Comparison of ENCODE assay signal across 29 cellular contexts in genomic region chr7:30379741-30380140, GRCh38.
"Had no signal": no experiment of that assay in that cellular context is flagged by ENCODE, and none has a peak within 500 bp of the region (broad histone marks: within the 10 kb centered on the region; RNA-seq: fewer than 3 reads in every experiment).

No MANE protein-coding gene starts in this region.

- H3K4me3 ChIP-seq: stomach, suprapubic skin, testis, thoracic aorta, thyroid gland, tibial artery, tibial nerve, transverse colon, upper lobe of left lung, upper lobe of right lung, uterus, vagina had no signal

- H3K27ac Mint-ChIP-seq: stimulated activated effector memory CD8-positive, alpha-beta T cell treated with anti-CD3 and anti-CD28 coated beads, Interleukin-12 subunit alpha, Interleukin-12 subunit beta, amount 100 ng/mL, for 72 hours; stimulated activated memory B cell treated with anti-CD40 and anti-IgM and Interleukin-4, amounts not matched to agents 10 μg/mL and 1 μg/mL and 100 μg/mL, for 72 hours; stimulated activated naive B cell treated with anti-CD40 and anti-IgM and Interleukin-4, amounts not matched to agents 10 μg/mL and 1 μg/mL and 100 μg/mL, for 72 hours; stimulated activated naive CD8-positive, alpha-beta T cell treated with anti-CD3 and anti-CD28 coated beads, Interleukin-15, amount 100 ng/mL, for 72 hours; stimulated activated naive CD8-positive, alpha-beta T cell treated with anti-CD3 and anti-CD28 coated beads, Interleukin-15, Interleukin-2, amounts not matched to agents 100 ng/mL and 50 ng/mL, for 24 hours; type B pancreatic cell had no signal

- H3K27ac ChIP-seq: stomach, suprapubic skin, testis, thoracic aorta, thyroid gland, tibial artery, tibial nerve, transverse colon, upper lobe of left lung, upper lobe of right lung, uterus, vagina had no signal

- H3K4me1 Mint-ChIP-seq: stimulated activated effector memory CD8-positive, alpha-beta T cell treated with anti-CD3 and anti-CD28 coated beads, Interleukin-12 subunit alpha, Interleukin-12 subunit beta, amount 100 ng/mL, for 72 hours; stimulated activated memory B cell treated with anti-CD40 and anti-IgM and Interleukin-4, amounts not matched to agents 10 μg/mL and 1 μg/mL and 100 μg/mL, for 72 hours; stimulated activated naive CD8-positive, alpha-beta T cell treated with anti-CD3 and anti-CD28 coated beads, Interleukin-15, amount 100 ng/mL, for 72 hours had no signal

- H3K9me3 ChIP-seq: testis, thyroid gland, upper lobe of right lung, vagina had no signal

- ATAC-seq: stimulated activated effector memory CD8-positive, alpha-beta T cell treated with anti-CD3 and anti-CD28 coated beads, Interleukin-12 subunit alpha, Interleukin-12 subunit beta, amount 100 ng/mL, for 72 hours; stimulated activated memory B cell treated with anti-CD40 and anti-IgM and Interleukin-4, amounts not matched to agents 10 μg/mL and 1 μg/mL and 100 μg/mL, for 72 hours; stimulated activated naive B cell treated with anti-CD40 and anti-IgM and Interleukin-4, amounts not matched to agents 10 μg/mL and 1 μg/mL and 100 μg/mL, for 72 hours; stimulated activated naive CD8-positive, alpha-beta T cell treated with anti-CD3 and anti-CD28 coated beads, Interleukin-15, amount 100 ng/mL, for 72 hours; stimulated activated naive CD8-positive, alpha-beta T cell treated with anti-CD3 and anti-CD28 coated beads, Interleukin-15, Interleukin-2, amounts not matched to agents 100 U/mL and 50 U/mL, for 24 hours; upper lobe of right lung had no signal

- H3K36me3 ChIP-seq: stomach, suprapubic skin, thoracic aorta, thyroid gland, tibial artery, tibial nerve, transverse colon, upper lobe of left lung, upper lobe of right lung, uterus, vagina had no signal

- H3K36me3 Mint-ChIP-seq: stimulated activated effector memory CD8-positive, alpha-beta T cell treated with anti-CD3 and anti-CD28 coated beads, Interleukin-12 subunit alpha, Interleukin-12 subunit beta, amount 100 ng/mL, for 72 hours; stimulated activated memory B cell treated with anti-CD40 and anti-IgM and Interleukin-4, amounts not matched to agents 10 μg/mL and 1 μg/mL and 100 μg/mL, for 72 hours; type B pancreatic cell had no signal

- H3K4me3 Mint-ChIP-seq: stimulated activated effector memory CD8-positive, alpha-beta T cell treated with anti-CD3 and anti-CD28 coated beads, Interleukin-12 subunit alpha, Interleukin-12 subunit beta, amount 100 ng/mL, for 72 hours; stimulated activated memory B cell treated with anti-CD40 and anti-IgM and Interleukin-4, amounts not matched to agents 10 μg/mL and 1 μg/mL and 100 μg/mL, for 72 hours; stimulated activated naive B cell treated with anti-CD40 and anti-IgM and Interleukin-4, amounts not matched to agents 10 μg/mL and 1 μg/mL and 100 μg/mL, for 72 hours; stimulated activated naive CD8-positive, alpha-beta T cell treated with anti-CD3 and anti-CD28 coated beads, Interleukin-15, amount 100 ng/mL, for 72 hours; stimulated activated naive CD8-positive, alpha-beta T cell treated with anti-CD3 and anti-CD28 coated beads, Interleukin-15, Interleukin-2, amounts not matched to agents 100 ng/mL and 50 ng/mL, for 24 hours; type B pancreatic cell had no signal

- H3K27me3 ChIP-seq: stomach, suprapubic skin, testis, thyroid gland, tibial artery, tibial nerve, transverse colon, upper lobe of left lung, upper lobe of right lung, uterus, vagina had no signal

- DNase-seq: stimulated activated CD4-positive, alpha-beta T cell treated with anti-CD3 and anti-CD28 coated beads, Interleukin-2, amount 100 ng/mL, for 48 hours; stimulated activated CD4-positive, alpha-beta T cell treated with anti-CD3 and anti-CD28 coated beads, Interleukin-4, amount 100 ng/mL, for 1 hour; stimulated activated CD4-positive, alpha-beta T cell treated with anti-CD3 and anti-CD28 coated beads, Interleukin-4, amount 100 ng/mL, for 24 hours; stimulated activated CD4-positive, alpha-beta T cell treated with anti-CD3 and anti-CD28 coated beads, Interleukin-4, amount 100 ng/mL, for 4 hours; stimulated activated CD8-positive, alpha-beta memory T cell treated with anti-CD3 and anti-CD28 coated beads, Interleukin-4, amount 100 ng/mL, for 48 hours; stimulated activated naive B cell treated with anti-CD40 and anti-IgM and Interleukin-4, amounts not matched to agents 10 μg/mL and 1 μg/mL and 100 μg/mL, for 72 hours; stimulated activated naive CD4-positive, alpha-beta T cell; stimulated activated naive CD4-positive, alpha-beta T cell treated with Interleukin-2 at 50 U/mL for 16 hours; stimulated activated naive CD8-positive, alpha-beta T cell treated with anti-CD3 and anti-CD28 coated beads, Interleukin-15, amount 100 ng/mL, for 72 hours; stimulated activated naive CD8-positive, alpha-beta T cell treated with anti-CD3 and anti-CD28 coated beads, Interleukin-15, Interleukin-2, amounts not matched to agents 100 U/mL and 50 U/mL, for 24 hours; stomach; substantia nigra; testis; thyroid gland; tibial artery; transverse colon; trophoblast cell; upper lobe of left lung; upper lobe of right lung; uterus had no signal

- FAIRE-seq: urothelium cell line had no signal

- H3K27me3 Mint-ChIP-seq: stimulated activated memory B cell treated with anti-CD40 and anti-IgM and Interleukin-4, amounts not matched to agents 10 μg/mL and 1 μg/mL and 100 μg/mL, for 72 hours; stimulated activated naive B cell treated with anti-CD40 and anti-IgM and Interleukin-4, amounts not matched to agents 10 μg/mL and 1 μg/mL and 100 μg/mL, for 72 hours; stimulated activated naive CD8-positive, alpha-beta T cell treated with anti-CD3 and anti-CD28 coated beads, Interleukin-15, amount 100 ng/mL, for 72 hours; stimulated activated naive CD8-positive, alpha-beta T cell treated with anti-CD3 and anti-CD28 coated beads, Interleukin-15, Interleukin-2, amounts not matched to agents 100 ng/mL and 50 ng/mL, for 24 hours; type B pancreatic cell had no signal

- H3K9me3 Mint-ChIP-seq: stimulated activated effector memory CD8-positive, alpha-beta T cell treated with anti-CD3 and anti-CD28 coated beads, Interleukin-12 subunit alpha, Interleukin-12 subunit beta, amount 100 ng/mL, for 72 hours had no signal

- H3K4me1 ChIP-seq: suprapubic skin, testis, thyroid gland, tibial nerve, transverse colon, upper lobe of left lung, upper lobe of right lung, uterus, vagina had no signal
